ENCODE assay signal across 8 cellular contexts in the genomic region with DNA sequence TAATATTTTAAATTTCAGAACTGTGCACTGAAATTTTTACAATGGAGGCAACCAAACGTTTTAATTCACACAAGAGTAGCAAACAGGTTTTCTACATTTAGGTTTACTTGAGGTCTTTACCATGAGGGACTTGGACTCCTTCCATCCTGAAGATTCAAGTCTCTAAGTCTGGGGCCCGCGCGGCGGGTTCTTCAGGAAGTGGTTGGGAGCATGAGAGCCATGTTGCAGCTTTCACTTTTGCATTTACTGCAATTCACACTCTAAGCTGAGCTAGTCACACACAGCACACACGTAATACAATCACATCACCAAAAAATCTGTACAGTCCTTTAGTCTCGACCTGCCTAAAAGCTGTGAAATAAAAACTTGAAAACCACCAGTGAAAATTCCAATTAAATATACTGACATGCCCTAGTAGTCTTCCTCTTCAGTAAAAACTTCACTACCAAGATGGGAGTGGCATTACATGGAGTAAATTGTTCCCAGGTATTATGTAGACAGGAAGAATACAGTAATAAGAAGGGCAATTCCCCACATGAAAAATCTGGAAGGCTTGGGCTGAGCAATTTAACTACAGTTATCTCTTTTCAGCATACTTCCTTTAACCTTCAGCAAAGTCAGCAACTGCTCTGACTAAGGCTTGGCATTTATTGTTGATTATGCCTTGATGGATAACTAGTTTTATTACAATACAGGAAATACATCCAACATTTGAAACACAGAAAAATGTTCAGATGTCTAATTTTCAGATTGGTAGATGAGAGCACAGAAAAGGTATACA.
DNase-seq lines count a peak whose midpoint lies in the region; ATAC-seq, FAIRE-seq and TF ChIP-seq lines count a peak whose summit lies in the region.

No MANE protein-coding gene starts in this region.

- H3K27me3 Mint-ChIP-seq in activated B cell treated with CpG ODN at 0.5 μM for 24 hours = no peaks in the 10 kb centered on the region

- H3K4me3 Mint-ChIP-seq in activated B cell treated with CpG ODN at 0.5 μM for 24 hours = peak overlapping the region; percentile 76

- H3K27me3 ChIP-seq in effector memory CD4-positive, alpha-beta T cell (replicated peaks; ENCODE audit: control insufficient read depth, insufficient read depth, low read length, poor library complexity, severe bottlenecking) = no peaks in the 10 kb centered on the region

- H3K4me3 ChIP-seq in effector memory CD4-positive, alpha-beta T cell (ENCODE audit: insufficient read depth, low read depth, low read length, poor library complexity, severe bottlenecking) = peak overlapping the region; percentile 0

- no peak for TF ChIP-seq CTCF in activated B cell treated with CpG ODN at 0.5 μM for 24 hours (IDR thresholded peaks at IDR 0.05)
- no peak for TF ChIP-seq CTCF in omental fat pad (IDR thresholded peaks at IDR 0.05)

- no peaks in the 10 kb centered on the region for H3K9me3 ChIP-seq in effector memory CD4-positive, alpha-beta T cell (ENCODE audit: control insufficient read depth, low read length)

- peak overlapping the region; percentile 85 for H3K27ac Mint-ChIP-seq in activated B cell treated with CpG ODN at 0.5 μM for 24 hours

- peaks cover 10% of the 10 kb centered on the region for H3K4me1 ChIP-seq in effector memory CD4-positive, alpha-beta T cell (ENCODE audit: control insufficient read depth, insufficient read depth, low read length, poor library complexity, severe bottlenecking)

- CTCF ChIA-PET in activated B cell treated with CpG ODN at 0.5 μM for 24 hours (lab: Charles Lee) = interaction anchor here (2.2 kb wide), 1 partner anchor 78 kb away, joined by 5 read pairs; no protein-coding TSS in a partner anchor

- POLR2A ChIA-PET in activated B cell treated with CpG ODN at 0.5 μM for 24 hours (lab: Charles Lee) = interaction anchor here (0.6 to 4.3 kb wide), 2 partner anchors 12 to 35 kb away, joined by 4 to 85 read pairs; no protein-coding TSS in a partner anchor

- H3K36me3 Mint-ChIP-seq in activated B cell treated with CpG ODN at 0.5 μM for 24 hours (ENCODE audit: low read depth) = peaks cover 5% of the 10 kb centered on the region

- DNase-seq in GM18507 (ENCODE audit: extremely low spot score, insufficient read length, low read depth) = no peak
- DNase-seq in activated B cell treated with CpG ODN at 0.5 μM for 24 hours = no peak
- peak; percentile 34 to 52 (median 46) for DNase-seq in effector memory CD4-positive, alpha-beta T cell
- DNase-seq in omental fat pad (ENCODE audit: low spot score) = no peak
- no peak for DNase-seq in SKM-1 (lab: John Stamatoyannopoulos, UW; ENCODE audit: unreplicated experiment)
- DNase-seq in NCI-H2171 (lab: John Stamatoyannopoulos, UW) = no peak

- peak; percentile 90 for FAIRE-seq in GM18507 (lab: Jason Lieb, UNC)

- ATAC-seq in HG03378 (IDR thresholded peaks at IDR 0.05; ENCODE audit: unreplicated experiment) (peak; percentile 35), activated B cell treated with CpG ODN at 0.5 μM for 24 hours (ENCODE audit: low read depth) (peak; percentile 46), omental fat pad (ENCODE audit: low FRiP score) (peak; percentile 43), HG03039 (IDR thresholded peaks at IDR 0.05; ENCODE audit: unreplicated experiment) (no peak)

- H3K36me3 ChIP-seq in effector memory CD4-positive, alpha-beta T cell (ENCODE audit: control insufficient read depth, insufficient read depth, low read length) = no peaks in the 10 kb centered on the region

- intact Hi-C loops in activated B cell treated with CpG ODN at 0.5 μM for 24 hours (cut with micrococcal nuclease) = loop anchor here (1.0 kb wide), 2 partner anchors 18 to 30 kb away; no protein-coding TSS in a partner anchor

- H3K4me1 Mint-ChIP-seq in activated B cell treated with CpG ODN at 0.5 μM for 24 hours = peaks cover 38% of the 10 kb centered on the region

- H3K9me3 Mint-ChIP-seq in activated B cell treated with CpG ODN at 0.5 μM for 24 hours = no peaks in the 10 kb centered on the region

- H3K27ac ChIP-seq in effector memory CD4-positive, alpha-beta T cell (ENCODE audit: insufficient read depth, low read length, poor library complexity, severe bottlenecking) = peak overlapping the region; percentile 76

Comparison
In these comparisons a context has a peak if more than half of its experiments do, and no peak if none do; other contexts are left out.
1. DNase-seq: peak in effector memory CD4-positive, alpha-beta T cell (3 of 3); none in GM18507 (single experiment), activated B cell treated with CpG ODN at 0.5 μM for 24 hours (single experiment), omental fat pad (single experiment), SKM-1 (single experiment) and NCI-H2171 (single experiment).